Comparison of ENCODE assay signal across 1 cellular context in the genomic region with DNA sequence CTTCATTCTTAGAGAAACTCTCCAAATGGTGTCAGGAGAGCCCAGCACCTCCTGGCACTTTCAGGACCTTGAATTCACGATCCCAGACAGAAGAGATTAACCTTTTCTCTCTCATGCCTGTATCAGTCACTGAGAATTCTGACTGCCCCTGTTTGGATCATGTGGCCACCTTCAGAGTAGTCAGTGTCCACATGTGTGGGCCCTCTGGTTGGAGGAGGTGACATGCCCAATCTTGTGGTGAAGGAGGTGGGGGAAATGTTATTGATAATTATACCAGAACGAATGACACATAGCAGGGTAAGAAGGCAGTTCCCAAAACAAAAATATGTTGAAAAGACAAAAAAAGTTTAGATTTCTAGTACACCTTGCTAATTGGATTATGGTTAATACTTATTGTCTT.
TF ChIP-seq lines count a peak whose summit lies in the region.

No MANE protein-coding gene starts in this region.

TF ChIP-seq in endothelial cell of umbilical vein, 7 proteins besides CTCF, POLR2A, EP300 and RAD21:
- TF ChIP-seq FOS (IDR thresholded peaks at IDR 0.05; ENCODE audit: borderline replicate concordance, insufficient read depth, low read length): no peak
- TF ChIP-seq, protein P1, sequence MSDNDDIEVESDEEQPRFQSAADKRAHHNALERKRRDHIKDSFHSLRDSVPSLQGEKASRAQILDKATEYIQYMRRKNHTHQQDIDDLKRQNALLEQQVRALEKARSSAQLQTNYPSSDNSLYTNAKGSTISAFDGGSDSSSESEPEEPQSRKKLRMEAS (IDR thresholded peaks at IDR 0.05; ENCODE audit: insufficient read depth, insufficient read length): no peak
- TF ChIP-seq GATA2 (IDR thresholded peaks at IDR 0.05; ENCODE audit: insufficient read depth, insufficient read length, low read depth, low read length): no peak
- TF ChIP-seq JUN (IDR thresholded peaks at IDR 0.05; ENCODE audit: borderline replicate concordance, insufficient read depth, insufficient read length, low read depth): no peak
- TF ChIP-seq EZH2 (IDR thresholded peaks at IDR 0.05; ENCODE audit: borderline replicate concordance, low read depth, low read length, severe bottlenecking): no peak
- TF ChIP-seq MYC (IDR thresholded peaks at IDR 0.05; ENCODE audit: low read depth, low read length): no peak
- no peak for TF ChIP-seq POLR2AphosphoS5 (IDR thresholded peaks at IDR 0.05; ENCODE audit: insufficient read depth, low read depth, low read length)
